Comparison of ENCODE assay signal across 20 cellular contexts in the genomic region with DNA sequence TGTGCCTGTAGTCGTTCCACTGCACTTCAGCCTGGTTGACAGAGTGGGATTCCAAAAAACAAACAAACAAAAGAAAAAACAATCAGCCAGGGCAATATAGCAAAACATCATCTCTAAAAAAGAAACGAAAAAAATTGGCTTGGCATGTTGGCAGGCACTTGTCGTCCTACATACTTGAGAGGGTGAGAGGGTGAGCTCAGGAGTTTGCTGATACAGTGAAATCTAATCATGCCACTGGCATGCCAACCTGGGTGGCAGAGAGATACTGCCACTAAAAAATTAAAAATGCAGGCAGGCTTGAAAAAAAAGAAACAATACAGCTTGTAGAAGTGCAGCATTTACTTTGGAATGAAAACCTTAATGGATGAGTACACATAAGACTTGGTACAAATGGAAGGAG.
"Had no signal": no experiment of that assay in that cellular context is flagged by ENCODE, and none has a peak within 500 bp of the region (broad histone marks: within the 10 kb centered on the region; RNA-seq: fewer than 3 reads in every experiment).

No MANE protein-coding gene starts in this region.

- H2AFZ ChIP-seq: hepatocyte had no signal

- H3K27me3 ChIP-seq: hepatocyte, ovary, right atrium auricular region, right lobe of liver, upper lobe of right lung, uterus had no signal

- H3K79me2 ChIP-seq: hepatocyte had no signal

- H3K27ac ChIP-seq: hepatocyte, ovary, right atrium auricular region, right lobe of liver, tibial artery, upper lobe of right lung, uterus had no signal

- H3K9me3 ChIP-seq: ovary, right atrium auricular region, right lobe of liver, tibial artery, upper lobe of right lung, uterus had no signal

- DNase-seq: islet precursor cell; mesendoderm; naive thymus-derived CD4-positive, alpha-beta T cell; ovary; right lobe of liver; stimulated activated CD4-positive, alpha-beta T cell treated with anti-CD3 and anti-CD28 coated beads, Interleukin-1b, Interleukin-23, amount 100 ng/mL, for 48 hours; stimulated activated CD4-positive, alpha-beta T cell treated with anti-CD3 and anti-CD28 coated beads, Interleukin-2, amount 100 ng/mL, for 48 hours; stimulated activated CD4-positive, alpha-beta T cell treated with anti-CD3 and anti-CD28 coated beads, Interleukin-4, amount 100 ng/mL, for 4 hours; stimulated activated CD8-positive, alpha-beta memory T cell treated with anti-CD3 and anti-CD28 coated beads, Interleukin-4, amount 100 ng/mL, for 48 hours; stimulated activated naive CD4-positive, alpha-beta T cell treated with Interleukin-2 at 50 U/mL for 16 hours; stimulated activated naive CD8-positive, alpha-beta T cell treated with anti-CD3 and anti-CD28 coated beads, Interleukin-15, amount 100 ng/mL, for 72 hours; substantia nigra; tibial artery; trophoblast cell; upper lobe of right lung; uterus had no signal

- H3K4me2 ChIP-seq: hepatocyte, smooth muscle cell had no signal

- H3K4me3 ChIP-seq: hepatocyte, lung, ovary, right atrium auricular region, right lobe of liver, smooth muscle cell, tibial artery, upper lobe of right lung, uterus had no signal

- H3K36me3 ChIP-seq: ovary, right atrium auricular region, right lobe of liver, tibial artery, upper lobe of right lung, uterus had no signal

- H3K4me1 ChIP-seq: right lobe of liver, tibial artery, upper lobe of right lung, uterus had no signal
